18 cellular contexts compared by ENCODE assay signal in genomic region chr20:33817411-33817810, GRCh38.
"Had no signal": no experiment of that assay in that cellular context is flagged by ENCODE, and none has a peak within 500 bp of the region (broad histone marks: within the 10 kb centered on the region; RNA-seq: fewer than 3 reads in every experiment).

No MANE protein-coding gene starts in this region.

- H3K9ac ChIP-seq: neural progenitor cell had no signal

- H3K4me3 ChIP-seq: lower lobe of right lung, neural progenitor cell, ovary, tibial nerve, vagina had no signal

- H3K27ac ChIP-seq: brain microvascular endothelial cell, lower lobe of right lung, neural progenitor cell, ovary, tibial nerve, vagina had no signal

- H3K36me3 ChIP-seq: brain microvascular endothelial cell, lower lobe of right lung, neural progenitor cell, ovary, tibial nerve, vagina had no signal

- H2AFZ ChIP-seq: neural progenitor cell had no signal

- H3K4me2 ChIP-seq: neural progenitor cell had no signal

- H3K27ac Mint-ChIP-seq: T-helper 2 cell treated with Interferon-gamma antibody and Interleukin-4, amounts not matched to agents 5 μg/mL and 100 μg/mL, for 36 hours had no signal

- H3K9me3 Mint-ChIP-seq: central memory CD8-positive, alpha-beta T cell; neural progenitor cell; T-helper 2 cell treated with Interferon-gamma antibody and Interleukin-4, amounts not matched to agents 5 μg/mL and 100 μg/mL, for 36 hours had no signal

- DNase-seq: activated naive CD4-positive, alpha-beta T cell treated with anti-CD3 and anti-CD28 coated beads, Interleukin-2, amount 50 U/mL, for 16 hours; amygdala; brain microvascular endothelial cell; effector CD8-positive, alpha-beta T cell; foreskin melanocyte; head of caudate nucleus; left cardiac atrium; lower lobe of right lung; midbrain; stimulated activated CD4-positive, alpha-beta T cell treated with anti-CD3 and anti-CD28 coated beads, Interleukin-12 subunit alpha, Interleukin-12 subunit beta, amount 100 ng/mL, for 4 hours; stimulated activated CD4-positive, alpha-beta T cell treated with anti-CD3 and anti-CD28 coated beads, Interleukin-2, amount 100 ng/mL, for 24 hours; SW 1271 had no signal

- H3K9me3 ChIP-seq: lower lobe of right lung, ovary, tibial nerve, vagina had no signal

- H3K27me3 ChIP-seq: brain microvascular endothelial cell, neural progenitor cell, ovary, tibial nerve, vagina had no signal

- ATAC-seq: left cardiac atrium, lower lobe of right lung had no signal

- H3K4me3 Mint-ChIP-seq: central memory CD8-positive, alpha-beta T cell; neural progenitor cell; T-helper 2 cell treated with Interferon-gamma antibody and Interleukin-4, amounts not matched to agents 5 μg/mL and 100 μg/mL, for 36 hours had no signal

- H3K27me3 Mint-ChIP-seq: central memory CD8-positive, alpha-beta T cell had no signal
